ENCODE assay signal across 8 cellular contexts in the genomic region with DNA sequence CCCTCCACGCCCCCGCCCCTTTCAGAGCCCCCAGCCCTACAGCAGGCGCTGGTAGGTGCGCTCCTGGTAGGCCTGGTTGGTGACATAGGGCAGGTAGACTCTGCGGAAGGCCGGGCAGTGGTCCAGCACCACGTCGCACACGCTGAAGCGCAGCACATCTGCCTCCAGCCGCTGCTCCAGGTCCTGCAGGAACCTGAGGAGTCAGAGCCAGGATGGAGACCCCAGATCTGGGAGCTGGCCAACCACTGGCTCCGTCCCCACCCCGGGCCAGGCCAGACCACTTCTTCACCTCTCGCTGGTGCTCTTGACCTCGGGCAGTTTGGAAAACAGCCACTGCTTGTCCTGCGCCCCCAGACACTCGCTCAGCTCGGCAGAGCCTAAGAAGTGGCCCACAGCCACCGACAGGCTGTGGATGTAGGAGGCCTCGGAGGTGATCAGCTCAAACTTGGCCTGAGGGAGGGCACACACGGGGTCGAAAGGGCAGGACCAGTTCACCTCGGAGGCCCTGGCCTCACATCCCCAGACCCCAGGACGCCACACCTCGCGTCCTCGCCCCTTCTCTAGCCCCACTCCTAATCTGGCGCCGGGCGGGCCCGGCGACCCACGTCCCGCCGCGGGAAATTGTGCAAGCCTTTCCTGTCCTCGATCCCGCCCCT. TPM values are rescaled to one million over a fixed set of nuclear protein-coding genes. Genes with fewer than 3 reads are reported as not detected.
DNase-seq lines count a peak whose midpoint lies in the region; ATAC-seq and TF ChIP-seq lines count a peak whose summit lies in the region.

No MANE protein-coding gene starts in this region.

- no peaks in the 10 kb centered on the region for H3K36me3 ChIP-seq in A673 (ENCODE audit: insufficient read depth, low read length, poor library complexity, severe bottlenecking)
- H3K36me3 ChIP-seq in stomach smooth muscle (ENCODE audit: control insufficient read depth in 2 of 2, insufficient read depth in 2 of 2, low read length in 2 of 2), result no peaks in the 10 kb centered on the region

- peak overlapping the region; percentile 47 to 80 for H3K9ac ChIP-seq in stomach smooth muscle (ENCODE audit: low read length in 2 of 2)

- no peaks in the 10 kb centered on the region for H3K9me3 ChIP-seq in A673 (ENCODE audit: low read depth, low read length, poor library complexity, severe bottlenecking)
- no peaks in the 10 kb centered on the region for H3K9me3 ChIP-seq in iPS-18c (ENCODE audit: control insufficient read depth, insufficient read depth, low read length)
- H3K9me3 ChIP-seq in stomach smooth muscle (ENCODE audit: control insufficient read depth in 2 of 2, low read length in 2 of 2), result no peaks in the 10 kb centered on the region

- CTCF ChIA-PET in A673 (lab: Charles Lee), result no interaction called here

- no TSS peak for BruUV-seq in A673 (replicated peaks; lab: Mats Ljungman, UMichigan)

- H3K27ac ChIP-seq in A673 (ENCODE audit: low read depth, low read length, poor library complexity, severe bottlenecking), result peak overlapping the region; percentile 81
- H3K27ac ChIP-seq in stomach smooth muscle (ENCODE audit: low read length), result peak overlapping the region; percentile 76

- DNase-seq in A673 (ENCODE audit: low spot score) (no peak), GM20000 (ENCODE audit: low spot score) (no peak), NCI-H1048 (lab: John Stamatoyannopoulos, UW) (no peak)
- DNase-seq in activated CD8-positive, alpha-beta memory T cell treated with anti-CD3 and anti-CD28 coated beads, Interleukin-2, amount 50 U/mL, for 48 hours, result peak; percentile 63

- H3K27me3 ChIP-seq in A673 (replicated peaks; ENCODE audit: insufficient read depth, low read depth, low read length, poor library complexity) (no peaks in the 10 kb centered on the region), stomach smooth muscle (ENCODE audit: control insufficient read depth in 1 of 2, insufficient read depth in 2 of 2, low read length in 2 of 2) (no peaks in the 10 kb centered on the region)

- POLR2A ChIA-PET in A673 (lab: Charles Lee; ENCODE audit: low non-redundant PET), result no interaction called here

- intact Hi-C loops in A673 (cut with micrococcal nuclease; ENCODE audit: unreplicated experiment), result loop anchor here (10.0 kb wide), 1 partner anchor 159 kb away; a partner anchor contains a TSS

- TF ChIP-seq CTCF in A673 (conservative IDR thresholded peaks at IDR 0.05; ENCODE audit: low read depth, low read length) (no peak), GM20000 (IDR thresholded peaks at IDR 0.05; ENCODE audit: extremely low read depth, missing control alignments) (no peak)

- H3K4me3 ChIP-seq in A673 (ENCODE audit: low read depth, low read length, poor library complexity, severe bottlenecking) (peak overlapping the region; percentile 56), iPS-18c (ENCODE audit: insufficient read depth, low read depth, low read length) (peak overlapping the region; percentile 55), stomach smooth muscle (ENCODE audit: low read length in 2 of 2) (peak overlapping the region; percentile 36 to 73)

- peaks cover 9% of the 10 kb centered on the region for H3K4me1 ChIP-seq in A673 (ENCODE audit: insufficient read depth, low read length, poor library complexity, severe bottlenecking)
- H3K4me1 ChIP-seq in stomach smooth muscle (ENCODE audit: control insufficient read depth, insufficient read depth, low read length), result peaks cover 12% of the 10 kb centered on the region

- ATAC-seq in GM21723 (IDR thresholded peaks at IDR 0.05; ENCODE audit: unreplicated experiment) (peak; percentile 4), GM21360 (IDR thresholded peaks at IDR 0.05; ENCODE audit: unreplicated experiment) (no peak)

RNA-seq across cellular contexts. Expression of a gene that starts 6.4 kb away (rescaled TPM):
- 5.2 and 5.8 TPM in 2 replicates for total RNA-seq in A673 (2021)

RNA-seq across cellular contexts. Expression of a gene that starts 31.0 kb away (rescaled TPM):
- total RNA-seq in A673 (2021), result 5.5 and 7.6 TPM in 2 replicates

RNA-seq across cellular contexts. Expression of a gene that starts 50.1 kb away (rescaled TPM):
- 70.5 and 91.6 TPM in 2 replicates for total RNA-seq in A673 (2021)
